In genomic region chr1:150514260-150514659, GRCh38 we compare ENCODE assay signal across 1 cellular context.
TF ChIP-seq lines count a peak whose summit lies in the region.

No MANE protein-coding gene starts in this region.

TF ChIP-seq in H1, 55 proteins besides CTCF, POLR2A, EP300 and RAD21:
- no peak for TF ChIP-seq KDM5A (IDR thresholded peaks at IDR 0.05; ENCODE audit: low read length)
- no peak for TF ChIP-seq TBP (IDR thresholded peaks at IDR 0.05; ENCODE audit: low read depth, low read length)
- no peak for TF ChIP-seq TAF1 (IDR thresholded peaks at IDR 0.05; ENCODE audit: low read depth, low read length)
